In genomic region chr12:57372233-57372632, GRCh38 we compare ENCODE assay signal across 20 cellular contexts. TPM values are rescaled to one million over a fixed set of nuclear protein-coding genes. Genes with fewer than 3 reads are reported as not detected.
DNase-seq lines count a peak whose midpoint lies in the region; ATAC-seq and TF ChIP-seq lines count a peak whose summit lies in the region.
"Had no signal": no experiment of that assay in that cellular context is flagged by ENCODE, and none has a peak within 500 bp of the region (broad histone marks: within the 10 kb centered on the region; RNA-seq: fewer than 3 reads in every experiment).

No MANE protein-coding gene starts in this region.

- H3K27me3 ChIP-seq in left ventricle myocardium inferior (ENCODE audit: low read depth) (no peaks in the 10 kb centered on the region), tibial artery (no peaks in the 10 kb centered on the region)
- H3K27me3 ChIP-seq: BLaER1 treated with 17β-estradiol and CSF1 and Interleukin-3, amounts not matched to agents 10 nM and 100 nM; esophagus muscularis mucosa; SJCRH30 had no signal

- in situ Hi-C loops in GM13976 (cut with MboI; ENCODE audit: low sequenced_read_pairs, unreplicated experiment): no loop called here

- H3K27ac ChIP-seq in left ventricle myocardium inferior (replicated peaks) (peak overlapping the region; percentile 41), tibial artery (peak overlapping the region; percentile 19 to 61)
- H3K27ac ChIP-seq: BLaER1 treated with 17β-estradiol and CSF1 and Interleukin-3, amounts not matched to agents 10 nM and 100 nM; SJCRH30; skin epidermis had no signal

- peak; percentile 39 for DNase-seq in HS-27A (ENCODE audit: low read depth)
- peak; percentile 3 for DNase-seq in dermis blood vessel endothelial cell
- DNase-seq in left ventricle myocardium inferior: no peak
- no peak for DNase-seq in tibial artery
- no peak for DNase-seq in GM13976 (ENCODE audit: low spot score)
- DNase-seq in occipital lobe (lab: John Stamatoyannopoulos, UW): no peak
- DNase-seq: activated CD4-positive, alpha-beta T cell treated with anti-CD3 and anti-CD28 coated beads for 4 hours; activated CD8-positive, alpha-beta memory T cell treated with anti-CD3 and anti-CD28 coated beads, Interleukin-2, amount 50 U/mL, for 48 hours; activated naive CD4-positive, alpha-beta T cell; KG1; kidney; NCI-H526; stimulated activated CD4-positive, alpha-beta T cell treated with anti-CD3 and anti-CD28 coated beads, Interleukin-4, amount 100 ng/mL, for 4 hours; stimulated activated CD8-positive, alpha-beta memory T cell treated with anti-CD3 and anti-CD28 coated beads, Interleukin-4, amount 100 ng/mL, for 48 hours; T1000 had no signal

- H3K4me3 ChIP-seq in left ventricle myocardium inferior (no peak overlapping the region), tibial artery (no peak overlapping the region)
- H3K4me3 ChIP-seq: BLaER1 treated with 17β-estradiol and CSF1 and Interleukin-3, amounts not matched to agents 10 nM and 100 nM; esophagus muscularis mucosa; SJCRH30; skin epidermis had no signal

- H3K4me1 ChIP-seq in left ventricle myocardium inferior: peaks cover 31% of the 10 kb centered on the region
- H3K4me1 ChIP-seq in tibial artery: peaks cover 0 to 31% (median 8%) of the 10 kb centered on the region in 4 donors
- H3K4me1 ChIP-seq: BLaER1 treated with 17β-estradiol and CSF1 and Interleukin-3, amounts not matched to agents 10 nM and 100 nM; SJCRH30 had no signal

- TF ChIP-seq CTCF in left ventricle myocardium inferior (IDR thresholded peaks at IDR 0.05; ENCODE audit: borderline replicate concordance): no peak
- TF ChIP-seq CTCF in tibial artery (IDR thresholded peaks at IDR 0.05): no peak
- TF ChIP-seq CTCF in GM13976 (IDR thresholded peaks at IDR 0.05; ENCODE audit: borderline replicate concordance, control extremely low read depth, extremely low read depth, insufficient read depth, missing control alignments): no peak

- intact Hi-C loops in left ventricle myocardium inferior (cut with micrococcal nuclease) (no loop called here), tibial artery (cut with DNase I; ENCODE audit: low total_unique reads) (no loop called here)

- H3K9me3 ChIP-seq in left ventricle myocardium inferior (replicated peaks): no peaks in the 10 kb centered on the region
- H3K9me3 ChIP-seq in tibial artery: no peaks in the 10 kb centered on the region
- H3K9me3 ChIP-seq: esophagus muscularis mucosa had no signal

- H3K36me3 ChIP-seq in left ventricle myocardium inferior (no peaks in the 10 kb centered on the region), tibial artery (no peaks in the 10 kb centered on the region)
- H3K36me3 ChIP-seq: esophagus muscularis mucosa had no signal

- no peak for ATAC-seq in HG02938 (IDR thresholded peaks at IDR 0.05; ENCODE audit: unreplicated experiment)

RNA-seq across cellular contexts. Expression of gene R3HDM2, which starts 58.6 kb away (rescaled TPM):
- total RNA-seq in dermis blood vessel endothelial cell (8.8 and 9.8 TPM in 2 replicates), left ventricle myocardium inferior (63.1 TPM), occipital lobe (21.7 TPM)

Comparison
In these comparisons a context has a peak if more than half of its experiments do, and no peak if none do; other contexts are left out.
1. DNase-seq: peak in HS-27A (single experiment) and dermis blood vessel endothelial cell (single experiment); none in left ventricle myocardium inferior (single experiment), tibial artery (0 of 2), GM13976 (single experiment) and occipital lobe (single experiment).